Comparison of ENCODE assay signal across 11 cellular contexts in the genomic region with DNA sequence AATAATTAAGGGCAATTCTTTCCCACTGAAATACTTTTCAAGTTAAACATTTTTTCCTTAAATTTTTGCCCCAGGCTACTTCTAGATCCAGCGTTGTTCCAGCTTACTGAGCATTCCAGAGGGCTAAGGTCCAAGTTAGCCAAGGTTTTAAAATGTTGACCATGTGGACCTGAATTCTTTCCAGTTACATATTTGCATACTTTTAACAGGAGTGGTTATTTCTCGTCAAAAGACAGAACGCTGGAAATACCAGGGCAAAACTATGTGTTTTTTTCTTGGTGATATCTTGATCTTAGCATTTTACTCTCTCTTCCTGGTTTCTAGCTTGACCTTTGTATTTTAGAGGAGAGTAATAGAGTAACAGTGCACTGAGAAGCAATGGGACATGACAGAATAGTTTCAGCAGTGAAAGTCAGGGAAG. TPM values are rescaled to one million over a fixed set of nuclear protein-coding genes. Genes with fewer than 3 reads are reported as not detected.
DNase-seq lines count a peak whose midpoint lies in the region; ATAC-seq and TF ChIP-seq lines count a peak whose summit lies in the region.
"Had no signal": no experiment of that assay in that cellular context is flagged by ENCODE, and none has a peak within 500 bp of the region (broad histone marks: within the 10 kb centered on the region; RNA-seq: fewer than 3 reads in every experiment).

No MANE protein-coding gene starts in this region.

- H3K4me1 Mint-ChIP-seq in Caco-2 (ENCODE audit: low read depth, unreplicated experiment) = no peaks in the 10 kb centered on the region
- peaks cover 14% of the 10 kb centered on the region for H3K4me1 Mint-ChIP-seq in stimulated activated naive CD8-positive, alpha-beta T cell treated with anti-CD3 and anti-CD28 coated beads, Interleukin-15, amount 100 ng/mL, for 72 hours

- H3K4me1 ChIP-seq in Caco-2 = peaks cover 4% of the 10 kb centered on the region
- H3K4me1 ChIP-seq in rectal smooth muscle tissue (ENCODE audit: control insufficient read depth, insufficient read depth, low read length) = peaks cover 6% of the 10 kb centered on the region
- peaks cover 1% of the 10 kb centered on the region for H3K4me1 ChIP-seq in right cardiac atrium (ENCODE audit: control insufficient read depth, insufficient read depth, low read length)

- peak overlapping the region; percentile 86 for H3K27ac Mint-ChIP-seq in Caco-2 (ENCODE audit: unreplicated experiment)
- H3K27ac Mint-ChIP-seq in stimulated activated naive CD8-positive, alpha-beta T cell treated with anti-CD3 and anti-CD28 coated beads, Interleukin-15, amount 100 ng/mL, for 72 hours = no peak overlapping the region
- H3K27ac Mint-ChIP-seq: activated CD8-positive, alpha-beta T cell treated with anti-CD3 and anti-CD28 coated beads, Interleukin-2, amount 10 ng/mL, durations not matched to agents 7 days and 5 days had no signal

- POLR2A ChIA-PET in Caco-2 (lab: Charles Lee) = interaction anchor here (1.2 kb wide), 1 partner anchor 189 kb away, joined by 9 read pairs; a partner anchor contains a TSS

- H3K9ac ChIP-seq in rectal smooth muscle tissue (ENCODE audit: low read length) = no peak overlapping the region

- no peaks in the 10 kb centered on the region for H3K9me3 Mint-ChIP-seq in Caco-2 (ENCODE audit: unreplicated experiment)
- H3K9me3 Mint-ChIP-seq in stimulated activated naive CD8-positive, alpha-beta T cell treated with anti-CD3 and anti-CD28 coated beads, Interleukin-15, amount 100 ng/mL, for 72 hours = no peaks in the 10 kb centered on the region

- BruUV-seq in Caco-2 (replicated peaks; lab: Mats Ljungman, UMichigan) = no TSS peak

- TF ChIP-seq CTCF in Caco-2 (IDR thresholded peaks at IDR 0.05; ENCODE audit: insufficient read depth in 1 of 2, low read depth in 1 of 2, low read length in 1 of 2, severe bottlenecking in 1 of 2, unreplicated experiment in 1 of 2) (no peak), fibroblast of villous mesenchyme (IDR thresholded peaks at IDR 0.05; ENCODE audit: insufficient read depth, low read depth, low read length) (no peak)

- H3K27me3 Mint-ChIP-seq in Caco-2 (ENCODE audit: insufficient read depth, unreplicated experiment) = no peaks in the 10 kb centered on the region
- H3K27me3 Mint-ChIP-seq in stimulated activated naive CD8-positive, alpha-beta T cell treated with anti-CD3 and anti-CD28 coated beads, Interleukin-15, amount 100 ng/mL, for 72 hours = no peaks in the 10 kb centered on the region

- 37% methylated on average over 3 of the region's 3 CpGs for WGBS in right cardiac atrium

- no peaks in the 10 kb centered on the region for H3K36me3 Mint-ChIP-seq in Caco-2 (ENCODE audit: insufficient read depth, unreplicated experiment)

- ATAC-seq in SK-N-SH treated with all-trans-retinoic acid at 6 μM for 48 hours (peak; percentile 79), right cardiac atrium (no peak)
- ATAC-seq in stimulated activated naive CD8-positive, alpha-beta T cell treated with anti-CD3 and anti-CD28 coated beads, Interleukin-15, amount 100 ng/mL, for 72 hours = no peak
- ATAC-seq: activated CD8-positive, alpha-beta T cell treated with anti-CD3 and anti-CD28 coated beads, Interleukin-2, amount 10 ng/mL, durations not matched to agents 7 days and 5 days had no signal

- H3K4me3 Mint-ChIP-seq in Caco-2 (ENCODE audit: unreplicated experiment) = peak overlapping the region; percentile 43
- no peak overlapping the region for H3K4me3 Mint-ChIP-seq in stimulated activated naive CD8-positive, alpha-beta T cell treated with anti-CD3 and anti-CD28 coated beads, Interleukin-15, amount 100 ng/mL, for 72 hours
- H3K4me3 Mint-ChIP-seq: activated CD8-positive, alpha-beta T cell treated with anti-CD3 and anti-CD28 coated beads, Interleukin-2, amount 10 ng/mL, durations not matched to agents 7 days and 5 days had no signal

- CTCF ChIA-PET in Caco-2 (lab: Charles Lee) = no interaction called here

- no peaks in the 10 kb centered on the region for H3K27me3 ChIP-seq in Caco-2 (replicated peaks; ENCODE audit: control insufficient read depth, insufficient read depth, low read length)
- no peaks in the 10 kb centered on the region for H3K27me3 ChIP-seq in rectal smooth muscle tissue (ENCODE audit: control insufficient read depth, insufficient read depth, low read length)
- no peaks in the 10 kb centered on the region for H3K27me3 ChIP-seq in right cardiac atrium (ENCODE audit: control insufficient read depth, insufficient read depth)

- H3K27ac ChIP-seq in rectal smooth muscle tissue (ENCODE audit: low read depth, low read length) = peak overlapping the region; percentile 55
- H3K27ac ChIP-seq in right cardiac atrium (ENCODE audit: low read length) = no peak overlapping the region

- H3K9me3 ChIP-seq in Caco-2 = no peaks in the 10 kb centered on the region
- no peaks in the 10 kb centered on the region for H3K9me3 ChIP-seq in right cardiac atrium (ENCODE audit: control insufficient read depth, low read length)

- H3K4me3 ChIP-seq in Caco-2 (ENCODE audit: low read depth, low read length) = no peak overlapping the region
- H3K4me3 ChIP-seq in fibroblast of villous mesenchyme (ENCODE audit: low read depth, low read length) = no peak overlapping the region
- H3K4me3 ChIP-seq in rectal smooth muscle tissue (ENCODE audit: low read length) = peak overlapping the region; percentile 4
- H3K4me3 ChIP-seq in right cardiac atrium (ENCODE audit: low read length) = no peak overlapping the region

- DNase-seq in Caco-2 (peak; percentile 44 to 53), fibroblast of villous mesenchyme (ENCODE audit: low read depth) (peak; percentile 93), NOMO-1 treated with DMSO at 0.1 percent for 48 hours (lab: John Stamatoyannopoulos, UW; ENCODE audit: unreplicated experiment) (no peak), right cardiac atrium (no peak)
- DNase-seq in stimulated activated naive CD8-positive, alpha-beta T cell treated with anti-CD3 and anti-CD28 coated beads, Interleukin-15, amount 100 ng/mL, for 72 hours = no peak
- no peak for DNase-seq in activated effector memory CD4-positive, alpha-beta T cell treated with anti-CD3 and anti-CD28 coated beads, Interleukin-2, amount 50 U/mL, for 16 hours
- DNase-seq: activated CD8-positive, alpha-beta T cell treated with anti-CD3 and anti-CD28 coated beads, Interleukin-2, amount 10 ng/mL, durations not matched to agents 7 days and 5 days; caudate nucleus; DMS153 had no signal

- intact Hi-C loops in Caco-2 (cut with micrococcal nuclease; ENCODE audit: unreplicated experiment) = loop anchor here (2.0 to 10.0 kb wide), 3 partner anchors 39 to 259 kb away; no protein-coding TSS in a partner anchor
- intact Hi-C loops in right cardiac atrium (cut with DNase I) = loop anchor here in 1 of 4 donors (10.0 kb wide), 1 partner anchor 49 kb away; no protein-coding TSS in a partner anchor

- no peaks in the 10 kb centered on the region for H3K36me3 ChIP-seq in Caco-2 (ENCODE audit: control insufficient read depth, insufficient read depth, low read length)
- no peaks in the 10 kb centered on the region for H3K36me3 ChIP-seq in rectal smooth muscle tissue (ENCODE audit: control insufficient read depth, insufficient read depth, low read length)

TF ChIP-seq in SK-N-SH treated with all-trans-retinoic acid at 6 μM for 48 hours, 23 proteins besides CTCF, POLR2A, EP300 and RAD21:
- TF ChIP-seq RARB (CRISPR knock-in tag; IDR thresholded peaks at IDR 0.05) = no peak
- no peak for TF ChIP-seq ZNF565 (CRISPR knock-in tag; conservative IDR thresholded peaks at IDR 0.05; ENCODE audit: low read depth)
- TF ChIP-seq, protein P1, sequence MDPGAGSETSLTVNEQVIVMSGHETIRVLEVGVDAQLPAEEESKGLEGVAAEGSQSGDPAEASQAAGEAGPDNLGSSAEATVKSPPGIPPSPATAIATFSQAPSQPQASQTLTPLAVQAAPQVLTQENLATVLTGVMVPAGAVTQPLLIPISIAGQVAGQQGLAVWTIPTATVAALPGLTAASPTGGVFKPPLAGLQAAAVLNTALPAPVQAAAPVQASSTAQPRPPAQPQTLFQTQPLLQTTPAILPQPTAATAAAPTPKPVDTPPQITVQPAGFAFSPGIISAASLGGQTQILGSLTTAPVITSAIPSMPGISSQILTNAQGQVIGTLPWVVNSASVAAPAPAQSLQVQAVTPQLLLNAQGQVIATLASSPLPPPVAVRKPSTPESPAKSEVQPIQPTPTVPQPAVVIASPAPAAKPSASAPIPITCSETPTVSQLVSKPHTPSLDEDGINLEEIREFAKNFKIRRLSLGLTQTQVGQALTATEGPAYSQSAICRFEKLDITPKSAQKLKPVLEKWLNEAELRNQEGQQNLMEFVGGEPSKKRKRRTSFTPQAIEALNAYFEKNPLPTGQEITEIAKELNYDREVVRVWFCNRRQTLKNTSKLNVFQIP (CRISPR knock-in tag; IDR thresholded peaks at IDR 0.05; ENCODE audit: borderline replicate concordance, low read depth) = no peak
- TF ChIP-seq ZFP3 (CRISPR knock-in tag; IDR thresholded peaks at IDR 0.05) = no peak

RNA-seq across cellular contexts. Expression of a gene that starts 32.8 kb away (rescaled TPM):
- total RNA-seq in Caco-2 (2022) (not detected in 2 replicates), fibroblast of villous mesenchyme (under 0.01 and 1.3 TPM in 2 replicates), right cardiac atrium (under 1 TPM in 1 of 4 donors, not detected in 3; 0.45 TPM)
- polyA plus RNA-seq in right cardiac atrium = 0.05 TPM
- total RNA-seq: activated CD8-positive, alpha-beta T cell treated with anti-CD3 and anti-CD28 coated beads, Interleukin-2, amount 10 ng/mL, durations not matched to agents 7 days and 5 days had no signal

Comparison
In these comparisons a context has a peak if more than half of its experiments do, and no peak if none do; other contexts are left out.
1. DNase-seq: peak in Caco-2 (2 of 2) and fibroblast of villous mesenchyme (single experiment); none in stimulated activated naive CD8-positive, alpha-beta T cell treated with anti-CD3 and anti-CD28 coated beads, Interleukin-15, amount 100 ng/mL, for 72 hours (0 of 2), activated effector memory CD4-positive, alpha-beta T cell treated with anti-CD3 and anti-CD28 coated beads, Interleukin-2, amount 50 U/mL, for 16 hours (single experiment), NOMO-1 treated with DMSO at 0.1 percent for 48 hours (single experiment) and right cardiac atrium (0 of 3).